8 cellular contexts compared by ENCODE assay signal in the genomic region with DNA sequence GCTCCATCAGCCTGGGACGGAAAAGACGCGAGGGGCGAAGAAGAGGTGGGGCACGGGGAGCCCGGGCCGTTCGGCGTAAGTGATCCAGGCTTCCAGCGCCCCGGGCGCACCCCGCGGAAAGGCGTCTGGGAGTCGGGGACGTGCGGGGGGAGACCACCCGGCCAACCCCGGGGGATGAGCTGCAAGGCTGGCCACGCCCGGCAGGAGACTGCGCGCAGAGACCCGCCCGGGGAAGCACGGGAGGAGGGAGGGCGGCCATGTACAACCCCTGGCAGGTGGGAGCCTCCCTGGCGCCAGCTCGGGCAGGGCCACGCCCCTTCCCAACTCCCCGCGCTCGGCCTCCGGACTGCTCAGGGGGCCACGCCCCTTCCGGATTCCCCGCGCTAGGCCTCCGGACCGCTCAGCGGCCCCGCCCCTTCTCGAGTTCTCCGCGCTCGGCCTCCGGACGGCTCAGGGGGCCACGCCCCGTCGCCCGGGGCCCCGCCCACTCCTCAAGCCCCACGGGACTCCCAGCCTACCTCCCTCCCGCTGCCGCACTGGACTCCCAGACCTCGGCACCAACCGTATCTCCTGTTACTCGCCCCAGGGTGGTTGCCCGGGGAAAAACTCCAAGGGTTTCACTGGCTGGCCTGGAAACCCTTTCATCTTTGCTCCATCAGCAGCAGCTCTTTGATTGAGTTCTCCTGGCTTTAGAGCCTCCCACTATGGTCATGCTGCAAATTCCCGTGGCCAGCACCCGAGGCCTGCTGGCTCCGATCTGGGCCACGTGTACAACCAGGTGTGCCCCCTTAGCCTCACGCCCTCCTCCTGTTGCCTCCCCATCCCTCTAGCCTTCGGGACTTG.
DNase-seq lines count a peak whose midpoint lies in the region; ATAC-seq and TF ChIP-seq lines count a peak whose summit lies in the region.

No MANE protein-coding gene starts in this region.

- no peaks in the 10 kb centered on the region for H3K36me3 Mint-ChIP-seq in neural crest cell (ENCODE audit: low read depth)

- H3K4me3 ChIP-seq in KMS-11 (IDR thresholded peaks at IDR 0.05; ENCODE audit: insufficient read depth, low read depth, low read length) (no peak overlapping the region), RWPE2 (ENCODE audit: severe bottlenecking) (peak overlapping the region; percentile 52)

- H3K27ac Mint-ChIP-seq in neural crest cell (ENCODE audit: unreplicated experiment), result peak overlapping the region; percentile 90
- no peak overlapping the region for H3K27ac Mint-ChIP-seq in stimulated activated naive CD8-positive, alpha-beta T cell treated with anti-CD3 and anti-CD28 coated beads, Interleukin-15, amount 100 ng/mL, for 72 hours

- ATAC-seq in GM21786 (IDR thresholded peaks at IDR 0.05; ENCODE audit: unreplicated experiment), result peak; percentile 97
- peak; percentile 94 for ATAC-seq in RWPE2 (ENCODE audit: low read depth)
- ATAC-seq in foreskin keratinocyte, result peak; percentile 94
- ATAC-seq in stimulated activated naive CD8-positive, alpha-beta T cell treated with anti-CD3 and anti-CD28 coated beads, Interleukin-15, amount 100 ng/mL, for 72 hours, result peak; percentile 96

- H3K4me1 ChIP-seq in KMS-11 (ENCODE audit: low read depth, poor library complexity, severe bottlenecking) (no peaks in the 10 kb centered on the region), RWPE2 (ENCODE audit: insufficient read depth, poor library complexity, severe bottlenecking) (peaks cover 2% of the 10 kb centered on the region), foreskin keratinocyte (no peaks in the 10 kb centered on the region)

- H3K36me3 ChIP-seq in KMS-11 (ENCODE audit: insufficient read depth) (no peaks in the 10 kb centered on the region), RWPE2 (ENCODE audit: low read depth) (no peaks in the 10 kb centered on the region)

- TF ChIP-seq CTCF in KMS-11 (conservative IDR thresholded peaks at IDR 0.05; ENCODE audit: low read depth, low read length) (no peak), RWPE2 (IDR thresholded peaks at IDR 0.05; ENCODE audit: poor library complexity, severe bottlenecking) (no peak), foreskin keratinocyte (conservative IDR thresholded peaks at IDR 0.05) (no peak), neural crest cell (conservative IDR thresholded peaks at IDR 0.05) (no peak)

- H3K27ac ChIP-seq in KMS-11 (no peak overlapping the region), RWPE2 (ENCODE audit: poor library complexity, severe bottlenecking) (no peak overlapping the region), foreskin keratinocyte (peak overlapping the region; percentile 38)

- H2AFZ ChIP-seq in KMS-11 (ENCODE audit: low read depth), result peak overlapping the region; percentile 82

- H3K27me3 Mint-ChIP-seq in neural crest cell (ENCODE audit: low read depth), result no peaks in the 10 kb centered on the region
- H3K27me3 Mint-ChIP-seq in stimulated activated naive CD8-positive, alpha-beta T cell treated with anti-CD3 and anti-CD28 coated beads, Interleukin-15, amount 100 ng/mL, for 72 hours, result peaks cover 7% of the 10 kb centered on the region

- H3K9ac ChIP-seq in KMS-11, result no peak overlapping the region; the same call in 1 of the 2 replicates

- H3K27me3 ChIP-seq in KMS-11 (ENCODE audit: insufficient read depth, low read depth), result no peaks in the 10 kb centered on the region
- no peaks in the 10 kb centered on the region for H3K27me3 ChIP-seq in RWPE2 (ENCODE audit: insufficient read depth, poor library complexity, severe bottlenecking)
- no peaks in the 10 kb centered on the region for H3K27me3 ChIP-seq in foreskin keratinocyte

- peaks cover 5% of the 10 kb centered on the region for H3K4me1 Mint-ChIP-seq in neural crest cell
- peaks cover 27% of the 10 kb centered on the region for H3K4me1 Mint-ChIP-seq in stimulated activated naive CD8-positive, alpha-beta T cell treated with anti-CD3 and anti-CD28 coated beads, Interleukin-15, amount 100 ng/mL, for 72 hours

- H3K9me3 ChIP-seq in RWPE2 (ENCODE audit: severe bottlenecking), result no peaks in the 10 kb centered on the region

- peak overlapping the region; percentile 44; the same call in 1 of the 2 replicates for H3K4me2 ChIP-seq in KMS-11

- DNase-seq in DMS53 (lab: John Stamatoyannopoulos, UW) (peak; percentile 98), RWPE2 (ENCODE audit: low spot score) (peak; percentile 94), foreskin keratinocyte (peak; percentile 66 to 85), neural crest cell (ENCODE audit: low read depth, low spot score) (peak; percentile 88)
- peak; percentile 8 to 54 (median 24) for DNase-seq in activated naive CD4-positive, alpha-beta T cell (lab: John Stamatoyannopoulos, UW)
- DNase-seq in stimulated activated naive CD8-positive, alpha-beta T cell treated with anti-CD3 and anti-CD28 coated beads, Interleukin-15, amount 100 ng/mL, for 72 hours, result peak; percentile 84 to 93

- H3K9me3 Mint-ChIP-seq in neural crest cell, result peaks cover 2% of the 10 kb centered on the region
- H3K9me3 Mint-ChIP-seq in stimulated activated naive CD8-positive, alpha-beta T cell treated with anti-CD3 and anti-CD28 coated beads, Interleukin-15, amount 100 ng/mL, for 72 hours, result no peaks in the 10 kb centered on the region

- H4K20me1 ChIP-seq in KMS-11 (ENCODE audit: insufficient read depth), result no peaks in the 10 kb centered on the region

- H3K4me3 Mint-ChIP-seq in neural crest cell, result peak overlapping the region; percentile 90
- peak overlapping the region; percentile 84 to 87 for H3K4me3 Mint-ChIP-seq in stimulated activated naive CD8-positive, alpha-beta T cell treated with anti-CD3 and anti-CD28 coated beads, Interleukin-15, amount 100 ng/mL, for 72 hours

- no peaks in the 10 kb centered on the region for H3K79me2 ChIP-seq in KMS-11 (ENCODE audit: insufficient read depth, low read depth)

Comparison
In these comparisons a context has a peak if more than half of its experiments do, and no peak if none do; other contexts are left out.
1. DNase-seq: peak in every context shown above with its lines; median percentile 98 in DMS53; 94 in RWPE2; 88 in stimulated activated naive CD8-positive, alpha-beta T cell treated with anti-CD3 and anti-CD28 coated beads, Interleukin-15, amount 100 ng/mL, for 72 hours; 88 in neural crest cell; 76 in foreskin keratinocyte; 24 in activated naive CD4-positive, alpha-beta T cell.